ENCODE assay signal across 2 cellular contexts in the genomic region with DNA sequence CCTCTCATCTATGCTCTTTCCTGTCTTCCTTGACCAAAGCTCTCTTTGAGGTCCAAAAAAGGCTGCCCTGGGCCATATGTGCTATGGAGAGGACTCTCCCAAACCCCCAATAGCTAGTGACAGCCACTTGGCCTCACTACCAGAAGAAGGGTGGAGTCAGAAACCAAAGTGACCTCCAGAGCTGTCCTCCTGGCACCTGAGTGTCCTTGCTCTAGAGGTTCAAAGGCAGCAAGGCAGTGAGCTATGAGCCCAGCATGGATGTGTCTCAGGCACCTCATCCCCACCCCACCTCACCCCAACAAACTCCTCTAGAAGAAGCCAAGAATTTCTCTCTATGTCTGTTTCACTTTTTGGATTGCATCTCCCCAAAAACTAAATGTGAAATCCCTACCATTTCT.
TF ChIP-seq lines count a peak whose summit lies in the region.

No MANE protein-coding gene starts in this region.

TF ChIP-seq in H1, 55 proteins besides CTCF, POLR2A, EP300 and RAD21:
- no peak for TF ChIP-seq JUND (IDR thresholded peaks at IDR 0.05; ENCODE audit: low read length)
- no peak for TF ChIP-seq GTF2F1 (IDR thresholded peaks at IDR 0.05; ENCODE audit: borderline replicate concordance, low read depth, low read length)
- TF ChIP-seq NRF1 (IDR thresholded peaks at IDR 0.05; ENCODE audit: low read depth, low read length) = no peak
- TF ChIP-seq ASH2L (IDR thresholded peaks at IDR 0.05; ENCODE audit: low read length) = no peak
- no peak for TF ChIP-seq ZNF274 (IDR thresholded peaks at IDR 0.05; ENCODE audit: borderline replicate concordance, extremely low read depth, low read length)
- TF ChIP-seq CBX8 (IDR thresholded peaks at IDR 0.05; ENCODE audit: borderline replicate concordance, low read depth, low read length) = no peak
- no peak for TF ChIP-seq EZH2 (IDR thresholded peaks at IDR 0.05; ENCODE audit: low read depth, low read length, severe bottlenecking)
- no peak for TF ChIP-seq SRF (IDR thresholded peaks at IDR 0.05; ENCODE audit: low read depth, low read length)
- TF ChIP-seq SP4 (IDR thresholded peaks at IDR 0.05; ENCODE audit: low read length) = no peak
- TF ChIP-seq JUN (IDR thresholded peaks at IDR 0.05; ENCODE audit: low read depth, low read length) = no peak
- no peak for TF ChIP-seq CHD2 (IDR thresholded peaks at IDR 0.05; ENCODE audit: low read length)
- no peak for TF ChIP-seq BRCA1 (IDR thresholded peaks at IDR 0.05; ENCODE audit: low read depth, low read length)
- TF ChIP-seq NANOG (IDR thresholded peaks at IDR 0.05; ENCODE audit: insufficient read depth, low read depth, low read length, poor library complexity, severe bottlenecking) = no peak
- TF ChIP-seq POLR2AphosphoS5 (IDR thresholded peaks at IDR 0.05; ENCODE audit: low read depth, low read length) = no peak
- TF ChIP-seq FOSL1 (IDR thresholded peaks at IDR 0.05; ENCODE audit: insufficient read depth, low read depth, low read length) = no peak
- TF ChIP-seq KDM4A (IDR thresholded peaks at IDR 0.05; ENCODE audit: low read depth, low read length, severe bottlenecking) = no peak
- no peak for TF ChIP-seq BACH1 (IDR thresholded peaks at IDR 0.05; ENCODE audit: low read length)
- TF ChIP-seq, protein P1, sequence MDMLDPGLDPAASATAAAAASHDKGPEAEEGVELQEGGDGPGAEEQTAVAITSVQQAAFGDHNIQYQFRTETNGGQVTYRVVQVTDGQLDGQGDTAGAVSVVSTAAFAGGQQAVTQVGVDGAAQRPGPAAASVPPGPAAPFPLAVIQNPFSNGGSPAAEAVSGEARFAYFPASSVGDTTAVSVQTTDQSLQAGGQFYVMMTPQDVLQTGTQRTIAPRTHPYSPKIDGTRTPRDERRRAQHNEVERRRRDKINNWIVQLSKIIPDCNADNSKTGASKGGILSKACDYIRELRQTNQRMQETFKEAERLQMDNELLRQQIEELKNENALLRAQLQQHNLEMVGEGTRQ (IDR thresholded peaks at IDR 0.05; ENCODE audit: low read length) = no peak

TF ChIP-seq in WTC11, 78 proteins besides CTCF, POLR2A, EP300 and RAD21:
- TF ChIP-seq GRHL2 (CRISPR knock-in tag; IDR thresholded peaks at IDR 0.05; ENCODE audit: insufficient replicate concordance, severe bottlenecking) (no peak), ZNF263 (CRISPR knock-in tag; IDR thresholded peaks at IDR 0.05; ENCODE audit: low read depth) (no peak), ZNF138 (CRISPR knock-in tag; conservative IDR thresholded peaks at IDR 0.05) (no peak), ZNF425 (CRISPR knock-in tag; conservative IDR thresholded peaks at IDR 0.05) (no peak), ZNF416 (CRISPR knock-in tag; IDR thresholded peaks at IDR 0.05) (no peak), OVOL2 (CRISPR knock-in tag; IDR thresholded peaks at IDR 0.05; ENCODE audit: borderline replicate concordance) (no peak), ZNF232 (CRISPR knock-in tag; IDR thresholded peaks at IDR 0.05) (no peak), SP1 (CRISPR knock-in tag; conservative IDR thresholded peaks at IDR 0.05) (no peak), MYBL2 (CRISPR knock-in tag; IDR thresholded peaks at IDR 0.05) (no peak), CBFB (CRISPR knock-in tag; IDR thresholded peaks at IDR 0.05; ENCODE audit: low read depth) (no peak), TP53 (CRISPR knock-in tag; IDR thresholded peaks at IDR 0.05) (no peak), ZNF219 (CRISPR knock-in tag; IDR thresholded peaks at IDR 0.05; ENCODE audit: borderline replicate concordance) (no peak), MXD4 (CRISPR knock-in tag; IDR thresholded peaks at IDR 0.05; ENCODE audit: borderline replicate concordance) (no peak), RELA (CRISPR knock-in tag; IDR thresholded peaks at IDR 0.05; ENCODE audit: borderline replicate concordance) (no peak), MLX (CRISPR knock-in tag; IDR thresholded peaks at IDR 0.05) (no peak), ZNF671 (CRISPR knock-in tag; IDR thresholded peaks at IDR 0.05) (no peak)
- TF ChIP-seq, protein P2, sequence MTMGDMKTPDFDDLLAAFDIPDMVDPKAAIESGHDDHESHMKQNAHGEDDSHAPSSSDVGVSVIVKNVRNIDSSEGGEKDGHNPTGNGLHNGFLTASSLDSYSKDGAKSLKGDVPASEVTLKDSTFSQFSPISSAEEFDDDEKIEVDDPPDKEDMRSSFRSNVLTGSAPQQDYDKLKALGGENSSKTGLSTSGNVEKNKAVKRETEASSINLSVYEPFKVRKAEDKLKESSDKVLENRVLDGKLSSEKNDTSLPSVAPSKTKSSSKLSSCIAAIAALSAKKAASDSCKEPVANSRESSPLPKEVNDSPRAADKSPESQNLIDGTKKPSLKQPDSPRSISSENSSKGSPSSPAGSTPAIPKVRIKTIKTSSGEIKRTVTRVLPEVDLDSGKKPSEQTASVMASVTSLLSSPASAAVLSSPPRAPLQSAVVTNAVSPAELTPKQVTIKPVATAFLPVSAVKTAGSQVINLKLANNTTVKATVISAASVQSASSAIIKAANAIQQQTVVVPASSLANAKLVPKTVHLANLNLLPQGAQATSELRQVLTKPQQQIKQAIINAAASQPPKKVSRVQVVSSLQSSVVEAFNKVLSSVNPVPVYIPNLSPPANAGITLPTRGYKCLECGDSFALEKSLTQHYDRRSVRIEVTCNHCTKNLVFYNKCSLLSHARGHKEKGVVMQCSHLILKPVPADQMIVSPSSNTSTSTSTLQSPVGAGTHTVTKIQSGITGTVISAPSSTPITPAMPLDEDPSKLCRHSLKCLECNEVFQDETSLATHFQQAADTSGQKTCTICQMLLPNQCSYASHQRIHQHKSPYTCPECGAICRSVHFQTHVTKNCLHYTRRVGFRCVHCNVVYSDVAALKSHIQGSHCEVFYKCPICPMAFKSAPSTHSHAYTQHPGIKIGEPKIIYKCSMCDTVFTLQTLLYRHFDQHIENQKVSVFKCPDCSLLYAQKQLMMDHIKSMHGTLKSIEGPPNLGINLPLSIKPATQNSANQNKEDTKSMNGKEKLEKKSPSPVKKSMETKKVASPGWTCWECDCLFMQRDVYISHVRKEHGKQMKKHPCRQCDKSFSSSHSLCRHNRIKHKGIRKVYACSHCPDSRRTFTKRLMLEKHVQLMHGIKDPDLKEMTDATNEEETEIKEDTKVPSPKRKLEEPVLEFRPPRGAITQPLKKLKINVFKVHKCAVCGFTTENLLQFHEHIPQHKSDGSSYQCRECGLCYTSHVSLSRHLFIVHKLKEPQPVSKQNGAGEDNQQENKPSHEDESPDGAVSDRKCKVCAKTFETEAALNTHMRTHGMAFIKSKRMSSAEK (CRISPR knock-in tag; IDR thresholded peaks at IDR 0.05; ENCODE audit: borderline replicate concordance) = no peak
- TF ChIP-seq, protein P3, sequence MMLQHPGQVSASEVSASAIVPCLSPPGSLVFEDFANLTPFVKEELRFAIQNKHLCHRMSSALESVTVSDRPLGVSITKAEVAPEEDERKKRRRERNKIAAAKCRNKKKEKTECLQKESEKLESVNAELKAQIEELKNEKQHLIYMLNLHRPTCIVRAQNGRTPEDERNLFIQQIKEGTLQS (CRISPR knock-in tag; conservative IDR thresholded peaks at IDR 0.05) = no peak
